ENCODE assay signal across 17 cellular contexts in genomic region chr18:65422544-65423136, GRCh38.
DNase-seq lines count a peak whose midpoint lies in the region; ATAC-seq and TF ChIP-seq lines count a peak whose summit lies in the region.
"Had no signal": no experiment of that assay in that cellular context is flagged by ENCODE, and none has a peak within 500 bp of the region (broad histone marks: within the 10 kb centered on the region; RNA-seq: fewer than 3 reads in every experiment).

No MANE protein-coding gene starts in this region.

- H3K4me1 ChIP-seq in right cardiac atrium (ENCODE audit: control insufficient read depth, insufficient read depth, low read length) (no peaks in the 10 kb centered on the region), left ventricle myocardium inferior (no peaks in the 10 kb centered on the region)

- no peak for TF ChIP-seq CTCF in left ventricle myocardium inferior (IDR thresholded peaks at IDR 0.05; ENCODE audit: borderline replicate concordance)

- H3K27ac Mint-ChIP-seq in stimulated activated naive B cell treated with anti-CD40 and anti-IgM and Interleukin-4, amounts not matched to agents 10 μg/mL and 1 μg/mL and 100 μg/mL, for 72 hours, result no peak overlapping the region
- H3K27ac Mint-ChIP-seq: CD14-positive monocyte; CD8-positive, alpha-beta T cell; GM23338 had no signal

- H3K4me3 ChIP-seq in right cardiac atrium (ENCODE audit: low read length), result no peak overlapping the region
- H3K4me3 ChIP-seq in left ventricle myocardium inferior, result no peak overlapping the region
- H3K4me3 ChIP-seq: GM12878, GM23338 had no signal

- H3K27me3 ChIP-seq in right cardiac atrium (ENCODE audit: control insufficient read depth, insufficient read depth), result no peaks in the 10 kb centered on the region
- H3K27me3 ChIP-seq in left ventricle myocardium inferior (ENCODE audit: low read depth), result no peaks in the 10 kb centered on the region

- H3K9me3 ChIP-seq in right cardiac atrium (ENCODE audit: control insufficient read depth, low read length) (no peaks in the 10 kb centered on the region), left ventricle myocardium inferior (replicated peaks) (peaks cover 32% of the 10 kb centered on the region)

- peak; percentile 51 to 93 for ATAC-seq in right cardiac atrium
- ATAC-seq in GM21528 (IDR thresholded peaks at IDR 0.05; ENCODE audit: low FRiP score, unreplicated experiment), result no peak
- ATAC-seq in stimulated activated naive B cell treated with anti-CD40 and anti-IgM and Interleukin-4, amounts not matched to agents 10 μg/mL and 1 μg/mL and 100 μg/mL, for 72 hours (replicated peaks), result no peak
- ATAC-seq: CD8-positive, alpha-beta T cell; GM12878; GM23338; HepG2 had no signal

- intact Hi-C loops in right cardiac atrium (cut with DNase I) (no loop called here), left ventricle myocardium inferior (cut with micrococcal nuclease) (no loop called here)

- H3K9me3 Mint-ChIP-seq in stimulated activated naive B cell treated with anti-CD40 and anti-IgM and Interleukin-4, amounts not matched to agents 10 μg/mL and 1 μg/mL and 100 μg/mL, for 72 hours, result peaks cover 0 to 5% of the 10 kb centered on the region in 2 donors

- 34% methylated on average over 2 of the region's 2 CpGs for WGBS in right cardiac atrium

- peak; percentile 43 for DNase-seq in DMS53 (lab: John Stamatoyannopoulos, UW)
- DNase-seq in DMS53 treated with DMSO at 0.1 percent for 48 hours (lab: John Stamatoyannopoulos, UW; ENCODE audit: unreplicated experiment), result no peak
- peak; percentile 27 to 71 (median 54) for DNase-seq in right cardiac atrium
- no peak for DNase-seq in left ventricle myocardium inferior
- peak; percentile 13 for DNase-seq in medulla oblongata (ENCODE audit: extremely low spot score)
- no peak for DNase-seq in SW 1271 (lab: John Stamatoyannopoulos, UW)
- DNase-seq in stimulated activated naive B cell treated with anti-CD40 and anti-IgM and Interleukin-4, amounts not matched to agents 10 μg/mL and 1 μg/mL and 100 μg/mL, for 72 hours, result no peak
- DNase-seq: CD8-positive, alpha-beta T cell; COR-L47; DMS79; H7 had no signal

- H3K4me1 Mint-ChIP-seq in stimulated activated naive B cell treated with anti-CD40 and anti-IgM and Interleukin-4, amounts not matched to agents 10 μg/mL and 1 μg/mL and 100 μg/mL, for 72 hours, result no peaks in the 10 kb centered on the region
- H3K4me1 Mint-ChIP-seq: CD14-positive monocyte, GM23338 had no signal

- H3K36me3 ChIP-seq in left ventricle myocardium inferior, result no peaks in the 10 kb centered on the region

- H3K27ac ChIP-seq in right cardiac atrium (ENCODE audit: low read length) (no peak overlapping the region), left ventricle myocardium inferior (replicated peaks) (no peak overlapping the region)
- H3K27ac ChIP-seq: 22Rv1 had no signal

- no peak overlapping the region for H3K4me3 Mint-ChIP-seq in stimulated activated naive B cell treated with anti-CD40 and anti-IgM and Interleukin-4, amounts not matched to agents 10 μg/mL and 1 μg/mL and 100 μg/mL, for 72 hours
- H3K4me3 Mint-ChIP-seq: CD14-positive monocyte; CD8-positive, alpha-beta T cell; GM23338 had no signal

- H3K36me3 Mint-ChIP-seq in stimulated activated naive B cell treated with anti-CD40 and anti-IgM and Interleukin-4, amounts not matched to agents 10 μg/mL and 1 μg/mL and 100 μg/mL, for 72 hours, result no peaks in the 10 kb centered on the region
- H3K36me3 Mint-ChIP-seq: CD14-positive monocyte; CD8-positive, alpha-beta T cell had no signal

- no peaks in the 10 kb centered on the region for H3K27me3 Mint-ChIP-seq in stimulated activated naive B cell treated with anti-CD40 and anti-IgM and Interleukin-4, amounts not matched to agents 10 μg/mL and 1 μg/mL and 100 μg/mL, for 72 hours

Comparison
In these comparisons a context has a peak if more than half of its experiments do, and no peak if none do; other contexts are left out.
1. DNase-seq: peak in DMS53 (single experiment), right cardiac atrium (3 of 3) and medulla oblongata (single experiment); none in DMS53 treated with DMSO at 0.1 percent for 48 hours (single experiment), left ventricle myocardium inferior (single experiment), SW 1271 (0 of 2) and stimulated activated naive B cell treated with anti-CD40 and anti-IgM and Interleukin-4, amounts not matched to agents 10 μg/mL and 1 μg/mL and 100 μg/mL, for 72 hours (single experiment).
2. ATAC-seq: peak in right cardiac atrium (2 of 2); none in GM21528 (single experiment) and stimulated activated naive B cell treated with anti-CD40 and anti-IgM and Interleukin-4, amounts not matched to agents 10 μg/mL and 1 μg/mL and 100 μg/mL, for 72 hours (0 of 2).